In the genomic region with DNA sequence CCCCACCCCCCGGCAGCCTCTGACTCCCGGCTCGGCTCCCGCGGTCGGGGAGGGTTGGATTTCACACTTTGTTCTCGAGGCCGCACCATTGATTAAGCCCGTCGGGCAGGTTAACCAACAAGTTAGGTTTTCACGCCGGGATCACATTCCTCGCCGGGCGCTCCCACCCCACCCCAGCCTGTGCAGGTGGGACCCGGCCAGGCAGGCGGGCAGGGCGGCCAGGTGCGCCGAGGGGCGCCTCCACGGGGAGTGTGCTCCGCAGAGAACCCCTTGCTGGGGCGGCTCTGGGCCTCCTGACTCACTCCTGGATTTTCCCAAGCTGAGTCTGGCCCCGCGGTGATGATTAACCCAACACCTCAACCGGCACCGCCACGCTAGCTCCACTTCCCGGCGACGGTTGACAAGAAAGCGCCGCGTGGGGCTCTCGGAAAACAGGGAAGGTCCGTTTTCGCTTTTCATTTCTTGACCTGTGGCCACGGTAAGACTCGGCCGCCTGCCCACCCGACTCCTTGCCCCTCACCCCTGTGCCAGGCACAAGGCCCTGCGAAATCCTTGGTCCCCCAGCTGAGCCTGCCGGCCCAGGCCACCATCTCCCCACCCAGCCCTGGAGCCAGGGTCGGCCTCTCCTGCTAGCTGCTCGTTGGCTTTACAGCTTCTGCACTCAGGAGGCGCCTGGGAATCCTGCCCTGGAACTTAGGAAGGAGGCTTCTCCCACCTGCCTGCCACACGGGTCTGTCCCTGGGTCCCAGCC, we compare ENCODE assay signal across 1 cellular context.
TF ChIP-seq lines count a peak whose summit lies in the region.

No MANE protein-coding gene starts in this region.

TF ChIP-seq in HepG2, 621 proteins besides CTCF, POLR2A, EP300 and RAD21 (continued from another document):
- TF ChIP-seq, protein P1, sequence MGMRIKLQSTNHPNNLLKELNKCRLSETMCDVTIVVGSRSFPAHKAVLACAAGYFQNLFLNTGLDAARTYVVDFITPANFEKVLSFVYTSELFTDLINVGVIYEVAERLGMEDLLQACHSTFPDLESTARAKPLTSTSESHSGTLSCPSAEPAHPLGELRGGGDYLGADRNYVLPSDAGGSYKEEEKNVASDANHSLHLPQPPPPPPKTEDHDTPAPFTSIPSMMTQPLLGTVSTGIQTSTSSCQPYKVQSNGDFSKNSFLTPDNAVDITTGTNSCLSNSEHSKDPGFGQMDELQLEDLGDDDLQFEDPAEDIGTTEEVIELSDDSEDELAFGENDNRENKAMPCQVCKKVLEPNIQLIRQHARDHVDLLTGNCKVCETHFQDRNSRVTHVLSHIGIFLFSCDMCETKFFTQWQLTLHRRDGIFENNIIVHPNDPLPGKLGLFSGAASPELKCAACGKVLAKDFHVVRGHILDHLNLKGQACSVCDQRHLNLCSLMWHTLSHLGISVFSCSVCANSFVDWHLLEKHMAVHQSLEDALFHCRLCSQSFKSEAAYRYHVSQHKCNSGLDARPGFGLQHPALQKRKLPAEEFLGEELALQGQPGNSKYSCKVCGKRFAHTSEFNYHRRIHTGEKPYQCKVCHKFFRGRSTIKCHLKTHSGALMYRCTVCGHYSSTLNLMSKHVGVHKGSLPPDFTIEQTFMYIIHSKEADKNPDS (CRISPR knock-in tag; IDR thresholded peaks at IDR 0.05), result no peak
- peak; percentile 73; the same call in 1 of the 2 replicates for TF ChIP-seq ZNF607 (CRISPR knock-in tag; IDR thresholded peaks at IDR 0.05; ENCODE audit: borderline replicate concordance)
- TF ChIP-seq, protein P2, sequence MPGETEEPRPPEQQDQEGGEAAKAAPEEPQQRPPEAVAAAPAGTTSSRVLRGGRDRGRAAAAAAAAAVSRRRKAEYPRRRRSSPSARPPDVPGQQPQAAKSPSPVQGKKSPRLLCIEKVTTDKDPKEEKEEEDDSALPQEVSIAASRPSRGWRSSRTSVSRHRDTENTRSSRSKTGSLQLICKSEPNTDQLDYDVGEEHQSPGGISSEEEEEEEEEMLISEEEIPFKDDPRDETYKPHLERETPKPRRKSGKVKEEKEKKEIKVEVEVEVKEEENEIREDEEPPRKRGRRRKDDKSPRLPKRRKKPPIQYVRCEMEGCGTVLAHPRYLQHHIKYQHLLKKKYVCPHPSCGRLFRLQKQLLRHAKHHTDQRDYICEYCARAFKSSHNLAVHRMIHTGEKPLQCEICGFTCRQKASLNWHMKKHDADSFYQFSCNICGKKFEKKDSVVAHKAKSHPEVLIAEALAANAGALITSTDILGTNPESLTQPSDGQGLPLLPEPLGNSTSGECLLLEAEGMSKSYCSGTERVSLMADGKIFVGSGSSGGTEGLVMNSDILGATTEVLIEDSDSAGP (CRISPR knock-in tag; IDR thresholded peaks at IDR 0.05; ENCODE audit: borderline replicate concordance), result peak; percentile 45; the same call in 1 of the 2 replicates
- TF ChIP-seq, protein P3, sequence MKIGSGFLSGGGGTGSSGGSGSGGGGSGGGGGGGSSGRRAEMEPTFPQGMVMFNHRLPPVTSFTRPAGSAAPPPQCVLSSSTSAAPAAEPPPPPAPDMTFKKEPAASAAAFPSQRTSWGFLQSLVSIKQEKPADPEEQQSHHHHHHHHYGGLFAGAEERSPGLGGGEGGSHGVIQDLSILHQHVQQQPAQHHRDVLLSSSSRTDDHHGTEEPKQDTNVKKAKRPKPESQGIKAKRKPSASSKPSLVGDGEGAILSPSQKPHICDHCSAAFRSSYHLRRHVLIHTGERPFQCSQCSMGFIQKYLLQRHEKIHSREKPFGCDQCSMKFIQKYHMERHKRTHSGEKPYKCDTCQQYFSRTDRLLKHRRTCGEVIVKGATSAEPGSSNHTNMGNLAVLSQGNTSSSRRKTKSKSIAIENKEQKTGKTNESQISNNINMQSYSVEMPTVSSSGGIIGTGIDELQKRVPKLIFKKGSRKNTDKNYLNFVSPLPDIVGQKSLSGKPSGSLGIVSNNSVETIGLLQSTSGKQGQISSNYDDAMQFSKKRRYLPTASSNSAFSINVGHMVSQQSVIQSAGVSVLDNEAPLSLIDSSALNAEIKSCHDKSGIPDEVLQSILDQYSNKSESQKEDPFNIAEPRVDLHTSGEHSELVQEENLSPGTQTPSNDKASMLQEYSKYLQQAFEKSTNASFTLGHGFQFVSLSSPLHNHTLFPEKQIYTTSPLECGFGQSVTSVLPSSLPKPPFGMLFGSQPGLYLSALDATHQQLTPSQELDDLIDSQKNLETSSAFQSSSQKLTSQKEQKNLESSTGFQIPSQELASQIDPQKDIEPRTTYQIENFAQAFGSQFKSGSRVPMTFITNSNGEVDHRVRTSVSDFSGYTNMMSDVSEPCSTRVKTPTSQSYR (CRISPR knock-in tag; IDR thresholded peaks at IDR 0.05; ENCODE audit: borderline replicate concordance), result 0 out of 2 replicates have a peak, but pooled peaks have one; percentile 21
- TF ChIP-seq, protein P4, sequence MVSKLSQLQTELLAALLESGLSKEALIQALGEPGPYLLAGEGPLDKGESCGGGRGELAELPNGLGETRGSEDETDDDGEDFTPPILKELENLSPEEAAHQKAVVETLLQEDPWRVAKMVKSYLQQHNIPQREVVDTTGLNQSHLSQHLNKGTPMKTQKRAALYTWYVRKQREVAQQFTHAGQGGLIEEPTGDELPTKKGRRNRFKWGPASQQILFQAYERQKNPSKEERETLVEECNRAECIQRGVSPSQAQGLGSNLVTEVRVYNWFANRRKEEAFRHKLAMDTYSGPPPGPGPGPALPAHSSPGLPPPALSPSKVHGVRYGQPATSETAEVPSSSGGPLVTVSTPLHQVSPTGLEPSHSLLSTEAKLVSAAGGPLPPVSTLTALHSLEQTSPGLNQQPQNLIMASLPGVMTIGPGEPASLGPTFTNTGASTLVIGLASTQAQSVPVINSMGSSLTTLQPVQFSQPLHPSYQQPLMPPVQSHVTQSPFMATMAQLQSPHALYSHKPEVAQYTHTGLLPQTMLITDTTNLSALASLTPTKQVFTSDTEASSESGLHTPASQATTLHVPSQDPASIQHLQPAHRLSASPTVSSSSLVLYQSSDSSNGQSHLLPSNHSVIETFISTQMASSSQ (IDR thresholded peaks at IDR 0.05; ENCODE audit: low read depth), result peak; percentile 46; the same call in 1 of the 2 replicates
- TF ChIP-seq, protein P4 (CRISPR knock-in tag; IDR thresholded peaks at IDR 0.05; ENCODE audit: borderline replicate concordance), result no peak
- 0 out of 2 replicates have a peak, but pooled peaks have one; percentile 22 for TF ChIP-seq ZNF724P (CRISPR knock-in tag; IDR thresholded peaks at IDR 0.05; ENCODE audit: borderline replicate concordance)
- peak; percentile 19 for TF ChIP-seq AKAP8 (CRISPR knock-in tag; IDR thresholded peaks at IDR 0.05)
- TF ChIP-seq, protein P5, sequence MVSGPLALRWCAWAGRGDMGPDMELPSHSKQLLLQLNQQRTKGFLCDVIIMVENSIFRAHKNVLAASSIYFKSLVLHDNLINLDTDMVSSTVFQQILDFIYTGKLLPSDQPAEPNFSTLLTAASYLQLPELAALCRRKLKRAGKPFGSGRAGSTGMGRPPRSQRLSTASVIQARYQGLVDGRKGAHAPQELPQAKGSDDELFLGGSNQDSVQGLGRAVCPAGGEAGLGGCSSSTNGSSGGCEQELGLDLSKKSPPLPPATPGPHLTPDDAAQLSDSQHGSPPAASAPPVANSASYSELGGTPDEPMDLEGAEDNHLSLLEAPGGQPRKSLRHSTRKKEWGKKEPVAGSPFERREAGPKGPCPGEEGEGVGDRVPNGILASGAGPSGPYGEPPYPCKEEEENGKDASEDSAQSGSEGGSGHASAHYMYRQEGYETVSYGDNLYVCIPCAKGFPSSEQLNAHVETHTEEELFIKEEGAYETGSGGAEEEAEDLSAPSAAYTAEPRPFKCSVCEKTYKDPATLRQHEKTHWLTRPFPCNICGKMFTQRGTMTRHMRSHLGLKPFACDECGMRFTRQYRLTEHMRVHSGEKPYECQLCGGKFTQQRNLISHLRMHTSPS (CRISPR knock-in tag; IDR thresholded peaks at IDR 0.05; ENCODE audit: low read depth), result peak; percentile 39; the same call in 1 of the 2 replicates
- TF ChIP-seq, protein P6, sequence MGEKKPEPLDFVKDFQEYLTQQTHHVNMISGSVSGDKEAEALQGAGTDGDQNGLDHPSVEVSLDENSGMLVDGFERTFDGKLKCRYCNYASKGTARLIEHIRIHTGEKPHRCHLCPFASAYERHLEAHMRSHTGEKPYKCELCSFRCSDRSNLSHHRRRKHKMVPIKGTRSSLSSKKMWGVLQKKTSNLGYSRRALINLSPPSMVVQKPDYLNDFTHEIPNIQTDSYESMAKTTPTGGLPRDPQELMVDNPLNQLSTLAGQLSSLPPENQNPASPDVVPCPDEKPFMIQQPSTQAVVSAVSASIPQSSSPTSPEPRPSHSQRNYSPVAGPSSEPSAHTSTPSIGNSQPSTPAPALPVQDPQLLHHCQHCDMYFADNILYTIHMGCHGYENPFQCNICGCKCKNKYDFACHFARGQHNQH (CRISPR knock-in tag; IDR thresholded peaks at IDR 0.05), result peak; percentile 81
- no peak for TF ChIP-seq NR2C2 (CRISPR knock-in tag; IDR thresholded peaks at IDR 0.05; ENCODE audit: borderline replicate concordance)
- 0 out of 2 replicates have a peak, but pooled peaks have one; percentile 75 for TF ChIP-seq ZNF30 (CRISPR knock-in tag; IDR thresholded peaks at IDR 0.05)
- TF ChIP-seq KMT2B (CRISPR knock-in tag; IDR thresholded peaks at IDR 0.05), result 0 out of 2 replicates have a peak, but pooled peaks have one; percentile 14
TF ChIP-seq in HepG2: peak in this region for 132.
